ENCODE assay signal across 17 cellular contexts in the genomic region with DNA sequence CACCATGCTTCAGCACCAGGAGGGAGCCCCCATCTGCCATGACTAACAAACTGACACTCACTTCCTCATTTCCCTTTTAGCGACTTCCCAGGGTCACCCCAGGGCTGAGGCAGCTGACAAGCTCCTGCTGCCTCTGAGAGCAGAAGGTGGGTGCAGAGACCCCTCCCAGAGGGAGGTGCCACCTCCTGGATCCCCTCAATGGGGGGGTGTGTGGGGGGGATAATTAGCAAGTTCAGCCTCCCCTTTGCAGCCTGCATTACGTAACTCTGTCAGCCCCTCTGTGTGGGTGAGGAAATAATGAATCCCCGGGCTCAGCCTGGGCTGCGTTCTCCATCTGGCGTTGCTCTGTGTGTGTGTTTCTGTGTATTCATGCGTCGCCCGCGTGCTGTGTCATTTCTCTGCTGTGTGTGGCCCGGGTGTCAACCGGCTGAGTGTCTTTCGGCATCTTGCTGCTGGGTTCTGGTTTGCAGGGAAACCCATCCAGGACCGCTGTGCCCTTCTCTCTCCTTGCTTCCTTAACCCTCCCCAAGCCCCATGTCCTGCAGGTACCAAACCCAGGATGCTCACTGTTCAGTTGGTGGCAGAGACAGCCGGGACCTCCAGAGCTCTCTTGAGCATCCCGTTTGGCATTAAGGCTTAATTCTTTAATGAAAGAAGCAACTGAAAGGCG. TPM values are rescaled to one million over a fixed set of nuclear protein-coding genes. Genes with fewer than 3 reads are reported as not detected.
DNase-seq lines count a peak whose midpoint lies in the region; ATAC-seq and TF ChIP-seq lines count a peak whose summit lies in the region.
"Had no signal": no experiment of that assay in that cellular context is flagged by ENCODE, and none has a peak within 500 bp of the region (broad histone marks: within the 10 kb centered on the region; RNA-seq: fewer than 3 reads in every experiment).

No MANE protein-coding gene starts in this region.

- H3K9ac ChIP-seq in BLaER1 (no peak overlapping the region), OCI-LY3 (ENCODE audit: low read length) (no peak overlapping the region)

- peak; percentile 41 for ATAC-seq in naive thymus-derived CD4-positive, alpha-beta T cell
- ATAC-seq in HG03039 (IDR thresholded peaks at IDR 0.05; ENCODE audit: unreplicated experiment), result no peak
- ATAC-seq: left ventricle myocardium superior had no signal

- POLR2A ChIA-PET in naive thymus-derived CD4-positive, alpha-beta T cell (lab: Charles Lee), result no interaction called here

- no peak overlapping the region for H3K27ac Mint-ChIP-seq in naive thymus-derived CD4-positive, alpha-beta T cell
- H3K27ac Mint-ChIP-seq: progenitor cell of endocrine pancreas had no signal

- CTCF ChIA-PET in naive thymus-derived CD4-positive, alpha-beta T cell (lab: Charles Lee), result no interaction called here

- H3K9me3 Mint-ChIP-seq in naive thymus-derived CD4-positive, alpha-beta T cell, result peaks cover 0 to 4% (median 1%) of the 10 kb centered on the region in 11 donors

- no peak overlapping the region for H3K4me3 Mint-ChIP-seq in naive thymus-derived CD4-positive, alpha-beta T cell

- H3K27me3 Mint-ChIP-seq in naive thymus-derived CD4-positive, alpha-beta T cell, result peaks cover 10 to 45% (median 24%) of the 10 kb centered on the region in 5 donors

- no peak overlapping the region for H2AFZ ChIP-seq in OCI-LY3 (ENCODE audit: low read depth, low read length)

- peaks cover 44% of the 10 kb centered on the region for H3K4me1 ChIP-seq in BLaER1
- 0 out of 2 replicates have a peak, but pooled peaks cover 6% of the 10 kb centered on the region for H3K4me1 ChIP-seq in OCI-LY3 (ENCODE audit: low read length)
- H3K4me1 ChIP-seq in naive thymus-derived CD4-positive, alpha-beta T cell (ENCODE audit: control insufficient read depth in 2 of 2, insufficient read depth in 2 of 2, low read length in 2 of 2), result no peaks in the 10 kb centered on the region

- H3K4me1 Mint-ChIP-seq in naive thymus-derived CD4-positive, alpha-beta T cell, result peaks cover 0 to 3% (median 0%) of the 10 kb centered on the region in 7 donors

- H3K4me2 ChIP-seq in BLaER1, result peak overlapping the region; percentile 50
- peak overlapping the region; percentile 53 for H3K4me2 ChIP-seq in OCI-LY3 (ENCODE audit: low read length)

- DNase-seq in Kasumi-1 (lab: John Stamatoyannopoulos, UW) (peak; percentile 65 to 83), T-helper 2 cell (no peak), HCEC 1CT (no peak), midbrain (lab: John Stamatoyannopoulos, UW) (no peak)
- no peak for DNase-seq in naive thymus-derived CD4-positive, alpha-beta T cell
- DNase-seq: activated CD8-positive, alpha-beta memory T cell treated with anti-CD3 and anti-CD28 coated beads for 24 hours; foreskin fibroblast; left ventricle myocardium superior; NCI-H2227 treated with DMSO at 0.1 percent for 48 hours; stomach had no signal

- H3K79me2 ChIP-seq in OCI-LY3 (ENCODE audit: low read length), result no peaks in the 10 kb centered on the region

- TF ChIP-seq CTCF in OCI-LY3 (IDR thresholded peaks at IDR 0.05; ENCODE audit: low read depth, low read length), result no peak

- H3K9me3 ChIP-seq in BLaER1 (no peaks in the 10 kb centered on the region), OCI-LY3 (ENCODE audit: insufficient read depth, low read length) (no peaks in the 10 kb centered on the region)
- H3K9me3 ChIP-seq in naive thymus-derived CD4-positive, alpha-beta T cell (ENCODE audit: control insufficient read depth in 2 of 3, low read length in 3 of 3), result no peaks in the 10 kb centered on the region
- H3K9me3 ChIP-seq: stomach, vagina had no signal

- H3K27ac ChIP-seq in BLaER1 (no peak overlapping the region), OCI-LY3 (ENCODE audit: low read length) (no peak overlapping the region)
- H3K27ac ChIP-seq in naive thymus-derived CD4-positive, alpha-beta T cell (ENCODE audit: low read depth, low read length), result no peak overlapping the region
- H3K27ac ChIP-seq: SK-N-MC, stomach, vagina had no signal

- H3K36me3 ChIP-seq in BLaER1 (no peaks in the 10 kb centered on the region), OCI-LY3 (replicated peaks; ENCODE audit: low read depth, low read length) (no peaks in the 10 kb centered on the region)
- no peaks in the 10 kb centered on the region for H3K36me3 ChIP-seq in naive thymus-derived CD4-positive, alpha-beta T cell (ENCODE audit: control insufficient read depth in 2 of 3, insufficient read depth in 3 of 3, low read length in 3 of 3)
- H3K36me3 ChIP-seq: stomach, vagina had no signal

- H4K20me1 ChIP-seq in BLaER1 (no peaks in the 10 kb centered on the region), OCI-LY3 (ENCODE audit: insufficient read depth, low read length) (no peaks in the 10 kb centered on the region)

- H3K27me3 ChIP-seq in BLaER1, result no peaks in the 10 kb centered on the region
- H3K27me3 ChIP-seq in OCI-LY3 (ENCODE audit: low read depth, low read length), result peaks cover 12% of the 10 kb centered on the region; the same call in 1 of the 2 replicates
- no peaks in the 10 kb centered on the region for H3K27me3 ChIP-seq in naive thymus-derived CD4-positive, alpha-beta T cell (ENCODE audit: control insufficient read depth in 2 of 2, insufficient read depth in 2 of 2, low read length in 2 of 2)
- H3K27me3 ChIP-seq: vagina had no signal

- H3K4me3 ChIP-seq in BLaER1 (no peak overlapping the region), OCI-LY3 (ENCODE audit: low read length) (no peak overlapping the region)
- no peak overlapping the region for H3K4me3 ChIP-seq in naive thymus-derived CD4-positive, alpha-beta T cell (ENCODE audit: low read length)
- H3K4me3 ChIP-seq: SK-N-MC, stomach, vagina had no signal

- intact Hi-C loops in naive thymus-derived CD4-positive, alpha-beta T cell (cut with micrococcal nuclease), result no loop called here

- H3K36me3 Mint-ChIP-seq in naive thymus-derived CD4-positive, alpha-beta T cell, result no peaks in the 10 kb centered on the region

RNA-seq across cellular contexts. Expression of a gene that starts 28.0 kb away (rescaled TPM):
- total RNA-seq in naive thymus-derived CD4-positive, alpha-beta T cell, result not detected
- not detected for polyA plus RNA-seq in naive thymus-derived CD4-positive, alpha-beta T cell
- total RNA-seq: chondrocyte had no signal

Comparison
In these comparisons a context has a peak if more than half of its experiments do, and no peak if none do; other contexts are left out.
1. DNase-seq: peak in Kasumi-1 (2 of 2); none in naive thymus-derived CD4-positive, alpha-beta T cell (0 of 9), T-helper 2 cell (0 of 5), HCEC 1CT (single experiment) and midbrain (single experiment).